25 cellular contexts compared by ENCODE assay signal in the genomic region with DNA sequence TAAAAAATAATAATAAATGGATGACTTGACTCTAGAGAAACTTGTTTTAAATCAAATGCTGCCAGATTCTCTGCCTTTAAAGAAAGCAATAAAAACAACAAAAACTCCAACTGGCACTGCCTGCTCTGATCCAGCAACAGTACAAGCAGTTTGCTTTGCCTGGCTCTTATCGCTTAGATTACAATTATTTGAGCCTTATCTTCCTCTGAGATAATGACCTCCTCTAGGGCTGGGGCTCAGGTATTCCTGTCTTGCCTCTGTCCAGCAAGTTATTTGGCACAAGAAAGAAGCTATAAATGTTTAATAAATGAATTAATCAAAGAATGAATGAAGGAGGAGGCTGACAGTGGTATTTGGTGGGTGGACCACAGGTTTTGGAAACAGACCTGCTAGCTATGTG. TPM values are rescaled to one million over a fixed set of nuclear protein-coding genes. Genes with fewer than 3 reads are reported as not detected.
DNase-seq lines count a peak whose midpoint lies in the region; ATAC-seq, FAIRE-seq and TF ChIP-seq lines count a peak whose summit lies in the region.
"Had no signal": no experiment of that assay in that cellular context is flagged by ENCODE, and none has a peak within 500 bp of the region (broad histone marks: within the 10 kb centered on the region; RNA-seq: fewer than 3 reads in every experiment).

No MANE protein-coding gene starts in this region.

- H3K4me1 Mint-ChIP-seq in GM23338, result peaks cover 49% of the 10 kb centered on the region
- H3K4me1 Mint-ChIP-seq in WTC11, result peaks cover 51% of the 10 kb centered on the region

- no peak for TF ChIP-seq POLR2A in esophagus squamous epithelium (IDR thresholded peaks at IDR 0.05)

- H3K36me3 Mint-ChIP-seq in GM23338 (ENCODE audit: low read depth), result peaks cover 18% of the 10 kb centered on the region
- peaks cover 16% of the 10 kb centered on the region for H3K36me3 Mint-ChIP-seq in WTC11

- H3K27me3 ChIP-seq in GM23338 (ENCODE audit: insufficient read depth) (no peaks in the 10 kb centered on the region), esophagus squamous epithelium (peaks cover 0 to 4% (median 0%) of the 10 kb centered on the region in 4 donors), pancreas (no peaks in the 10 kb centered on the region)
- H3K27me3 ChIP-seq: SJCRH30 had no signal

- no peak for FAIRE-seq in pancreas (lab: Jason Lieb, UNC)
- FAIRE-seq: GM19239 had no signal

- TF ChIP-seq CTCF in GM23338 (conservative IDR thresholded peaks at IDR 0.05; ENCODE audit: low read depth in 2 of 2) (no peak), WTC11 (IDR thresholded peaks at IDR 0.05) (no peak), esophagus squamous epithelium (IDR thresholded peaks at IDR 0.05) (no peak), pancreas (IDR thresholded peaks at IDR 0.05) (no peak)

- H3K4me3 ChIP-seq in GM23338 (no peak overlapping the region), esophagus squamous epithelium (no peak overlapping the region), pancreas (no peak overlapping the region)
- H3K4me3 ChIP-seq: SJCRH30 had no signal

- H3K9me2 ChIP-seq in GM23338 (ENCODE audit: insufficient read depth), result no peaks in the 10 kb centered on the region

- peaks cover 46% of the 10 kb centered on the region for H3K4me1 ChIP-seq in GM23338 (ENCODE audit: insufficient read depth)
- peaks cover 31 to 75% (median 34%) of the 10 kb centered on the region in 3 donors for H3K4me1 ChIP-seq in esophagus squamous epithelium
- H3K4me1 ChIP-seq in pancreas, result peaks cover 0 to 4% (median 3%) of the 10 kb centered on the region in 3 donors

- no peaks in the 10 kb centered on the region for H4K20me1 ChIP-seq in GM23338 (replicated peaks; ENCODE audit: insufficient read depth)

- H3F3A ChIP-seq in GM23338 (replicated peaks; ENCODE audit: low read depth), result peaks cover 13% of the 10 kb centered on the region

- ATAC-seq in GM23338, result no peak
- ATAC-seq in WTC11, result no peak
- peak in 3 of 4 donors; percentile 34 to 53 (median 52) for ATAC-seq in pancreas
- no peak for ATAC-seq in GM21576 (IDR thresholded peaks at IDR 0.05; ENCODE audit: unreplicated experiment)
- ATAC-seq in activated CD4-positive, CD25-positive, alpha-beta regulatory T cell treated with anti-CD3 and anti-CD28 coated beads, Interleukin-2, amount 50 U/mL, for 24 hours, result no peak
- ATAC-seq: Panc1 had no signal

- 94 to 95% methylated on average over 1 of the region's 1 CpG for WGBS in esophagus squamous epithelium, 2 donors
- WGBS in pancreas, 2 donors, result 13% methylated on average over 1 of the region's 1 CpG

- POLR2A ChIA-PET in WTC11 (lab: Charles Lee), result no interaction called here

- H3K4me2 ChIP-seq in GM23338, result no peak overlapping the region

- H3K27ac ChIP-seq in GM23338 (ENCODE audit: low read depth) (no peak overlapping the region; the same call in 1 of the 2 replicates), esophagus squamous epithelium (peak overlapping the region in 3 of 4 donors; percentile 79 to 96 (median 86)), pancreas (no peak overlapping the region)
- H3K27ac ChIP-seq: C4-2B, SJCRH30 had no signal

- peaks cover 35% of the 10 kb centered on the region for H3K79me2 ChIP-seq in GM23338 (replicated peaks; ENCODE audit: insufficient read depth)

- no peak overlapping the region for H2AFZ ChIP-seq in GM23338

- H3K27ac Mint-ChIP-seq in GM23338 (peak overlapping the region; percentile 88; the same call in 1 of the 2 replicates), WTC11 (peak overlapping the region; percentile 38; the same call in 1 of the 2 replicates)
- H3K27ac Mint-ChIP-seq: HFFc6 had no signal

- CTCF ChIA-PET in WTC11 (lab: Charles Lee), result interaction anchor here (1.3 kb wide), 1 partner anchor 108 kb away, joined by 5 read pairs; no protein-coding TSS in a partner anchor

- H3K9me3 Mint-ChIP-seq in GM23338, result no peaks in the 10 kb centered on the region; the same call in 2 of the 3 replicates
- H3K9me3 Mint-ChIP-seq in WTC11, result no peaks in the 10 kb centered on the region
- H3K9me3 Mint-ChIP-seq: HFFc6 had no signal

- H3K9me3 ChIP-seq in esophagus squamous epithelium (no peaks in the 10 kb centered on the region), pancreas (no peaks in the 10 kb centered on the region)
- H3K9me3 ChIP-seq: SJCRH30 had no signal

- H3K27me3 Mint-ChIP-seq in GM23338 (ENCODE audit: insufficient read depth, low read depth, poor library complexity) (peaks cover 19% of the 10 kb centered on the region), WTC11 (ENCODE audit: low read depth) (no peaks in the 10 kb centered on the region)

- H3K36me3 ChIP-seq in GM23338 (ENCODE audit: insufficient read depth) (no peaks in the 10 kb centered on the region), esophagus squamous epithelium (no peaks in the 10 kb centered on the region), pancreas (no peaks in the 10 kb centered on the region)
- H3K36me3 ChIP-seq: SJCRH30 had no signal

- intact Hi-C loops in esophagus squamous epithelium (cut with DNase I), result no loop called here
- intact Hi-C loops in pancreas (cut with DNase I), result no loop called here

- no peak overlapping the region for H3K4me3 Mint-ChIP-seq in GM23338
- H3K4me3 Mint-ChIP-seq in WTC11, result no peak overlapping the region
- H3K4me3 Mint-ChIP-seq: HFFc6 had no signal

- no peak for DNase-seq in GM23338 (ENCODE audit: low spot score)
- no peak for DNase-seq in WTC11 (ENCODE audit: low spot score)
- DNase-seq in esophagus squamous epithelium (lab: John Stamatoyannopoulos, UW), result no peak
- no peak for DNase-seq in pancreas
- DNase-seq in stimulated activated CD4-positive, alpha-beta T cell treated with anti-CD3 and anti-CD28 coated beads, Interleukin-1b, Interleukin-23, amount 100 ng/mL, for 48 hours, result no peak
- no peak for DNase-seq in T-helper 9 cell
- DNase-seq: 8988T; EL; GF-D8; HFFc6; KG1; NCI-H1105; NCI-H146; NCI-H2029 treated with DMSO at 0.1 percent for 48 hours; NCI-H2171; NCI-H345; NCI-H524; NCI-H774; NK-92 treated with Interleukin-12 subunit alpha and Interleukin-12 subunit beta, amount 100 ng/mL, for 24 hours; SJCRH30 had no signal

TF ChIP-seq in GM23338, 12 proteins besides CTCF, POLR2A, EP300 and RAD21 (continues in another document):
- no peak for TF ChIP-seq ZNF331 (CRISPR knock-in tag; IDR thresholded peaks at IDR 0.05; ENCODE audit: low read depth)
- TF ChIP-seq STAT1 (IDR thresholded peaks at IDR 0.05; ENCODE audit: unreplicated experiment), result no peak
- no peak for TF ChIP-seq NANOG (IDR thresholded peaks at IDR 0.05; ENCODE audit: borderline replicate concordance)
- no peak for TF ChIP-seq ZNF114 (CRISPR knock-in tag; IDR thresholded peaks at IDR 0.05)

TF ChIP-seq in WTC11, 78 proteins besides CTCF, POLR2A, EP300 and RAD21 (continues in another document):
- TF ChIP-seq TEAD1 (CRISPR knock-in tag; IDR thresholded peaks at IDR 0.05), result no peak
- TF ChIP-seq, protein P1, sequence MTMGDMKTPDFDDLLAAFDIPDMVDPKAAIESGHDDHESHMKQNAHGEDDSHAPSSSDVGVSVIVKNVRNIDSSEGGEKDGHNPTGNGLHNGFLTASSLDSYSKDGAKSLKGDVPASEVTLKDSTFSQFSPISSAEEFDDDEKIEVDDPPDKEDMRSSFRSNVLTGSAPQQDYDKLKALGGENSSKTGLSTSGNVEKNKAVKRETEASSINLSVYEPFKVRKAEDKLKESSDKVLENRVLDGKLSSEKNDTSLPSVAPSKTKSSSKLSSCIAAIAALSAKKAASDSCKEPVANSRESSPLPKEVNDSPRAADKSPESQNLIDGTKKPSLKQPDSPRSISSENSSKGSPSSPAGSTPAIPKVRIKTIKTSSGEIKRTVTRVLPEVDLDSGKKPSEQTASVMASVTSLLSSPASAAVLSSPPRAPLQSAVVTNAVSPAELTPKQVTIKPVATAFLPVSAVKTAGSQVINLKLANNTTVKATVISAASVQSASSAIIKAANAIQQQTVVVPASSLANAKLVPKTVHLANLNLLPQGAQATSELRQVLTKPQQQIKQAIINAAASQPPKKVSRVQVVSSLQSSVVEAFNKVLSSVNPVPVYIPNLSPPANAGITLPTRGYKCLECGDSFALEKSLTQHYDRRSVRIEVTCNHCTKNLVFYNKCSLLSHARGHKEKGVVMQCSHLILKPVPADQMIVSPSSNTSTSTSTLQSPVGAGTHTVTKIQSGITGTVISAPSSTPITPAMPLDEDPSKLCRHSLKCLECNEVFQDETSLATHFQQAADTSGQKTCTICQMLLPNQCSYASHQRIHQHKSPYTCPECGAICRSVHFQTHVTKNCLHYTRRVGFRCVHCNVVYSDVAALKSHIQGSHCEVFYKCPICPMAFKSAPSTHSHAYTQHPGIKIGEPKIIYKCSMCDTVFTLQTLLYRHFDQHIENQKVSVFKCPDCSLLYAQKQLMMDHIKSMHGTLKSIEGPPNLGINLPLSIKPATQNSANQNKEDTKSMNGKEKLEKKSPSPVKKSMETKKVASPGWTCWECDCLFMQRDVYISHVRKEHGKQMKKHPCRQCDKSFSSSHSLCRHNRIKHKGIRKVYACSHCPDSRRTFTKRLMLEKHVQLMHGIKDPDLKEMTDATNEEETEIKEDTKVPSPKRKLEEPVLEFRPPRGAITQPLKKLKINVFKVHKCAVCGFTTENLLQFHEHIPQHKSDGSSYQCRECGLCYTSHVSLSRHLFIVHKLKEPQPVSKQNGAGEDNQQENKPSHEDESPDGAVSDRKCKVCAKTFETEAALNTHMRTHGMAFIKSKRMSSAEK (CRISPR knock-in tag; IDR thresholded peaks at IDR 0.05; ENCODE audit: borderline replicate concordance), result no peak
- TF ChIP-seq, protein P2, sequence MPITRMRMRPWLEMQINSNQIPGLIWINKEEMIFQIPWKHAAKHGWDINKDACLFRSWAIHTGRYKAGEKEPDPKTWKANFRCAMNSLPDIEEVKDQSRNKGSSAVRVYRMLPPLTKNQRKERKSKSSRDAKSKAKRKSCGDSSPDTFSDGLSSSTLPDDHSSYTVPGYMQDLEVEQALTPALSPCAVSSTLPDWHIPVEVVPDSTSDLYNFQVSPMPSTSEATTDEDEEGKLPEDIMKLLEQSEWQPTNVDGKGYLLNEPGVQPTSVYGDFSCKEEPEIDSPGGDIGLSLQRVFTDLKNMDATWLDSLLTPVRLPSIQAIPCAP (CRISPR knock-in tag; IDR thresholded peaks at IDR 0.05), result no peak
- no peak for TF ChIP-seq ZNF396 (CRISPR knock-in tag; IDR thresholded peaks at IDR 0.05; ENCODE audit: borderline replicate concordance)
- no peak for TF ChIP-seq ESRRA (CRISPR knock-in tag; IDR thresholded peaks at IDR 0.05; ENCODE audit: borderline replicate concordance)
- TF ChIP-seq FOXJ3 (CRISPR knock-in tag; IDR thresholded peaks at IDR 0.05; ENCODE audit: borderline replicate concordance), result no peak
- TF ChIP-seq RELA (CRISPR knock-in tag; IDR thresholded peaks at IDR 0.05; ENCODE audit: borderline replicate concordance), result no peak
- no peak for TF ChIP-seq FOXP1 (CRISPR knock-in tag; IDR thresholded peaks at IDR 0.05; ENCODE audit: borderline replicate concordance)
- TF ChIP-seq ZNF138 (CRISPR knock-in tag; conservative IDR thresholded peaks at IDR 0.05), result no peak
- TF ChIP-seq RORB (CRISPR knock-in tag; IDR thresholded peaks at IDR 0.05), result no peak

RNA-seq across cellular contexts. Expression of a gene that starts 6.7 kb away (rescaled TPM):
- 305 and 479 TPM in 2 replicates for total RNA-seq in GM23338 (2014; rRNA removed; shearing (Covaris generic))
- 63.9 and 66.1 TPM in 2 replicates for polyA plus RNA-seq in GM23338 (2016; fragmentation: Nextera tagmentation; extraction: Ambion mirVana)
- 215 to 415 TPM (median 396 TPM) in 3 replicates for total RNA-seq in WTC11 (2021)
- 100 to 1,000 TPM; 238 to 883 (median 448) TPM for total RNA-seq in esophagus squamous epithelium
- total RNA-seq in pancreas, result 10 to 100 TPM in 1 of 6 donors, 1 to 10 TPM in 5; 1.6 to 10.9 (median 6.8) TPM
- polyA plus RNA-seq in pancreas, result 1 to 10 TPM; 3.0 to 9.2 TPM

Comparison
In these comparisons a context has a peak if more than half of its experiments do, and no peak if none do; other contexts are left out.
1. ATAC-seq: peak in pancreas (3 of 4); none in GM23338 (single experiment), WTC11 (single experiment), GM21576 (single experiment) and activated CD4-positive, CD25-positive, alpha-beta regulatory T cell treated with anti-CD3 and anti-CD28 coated beads, Interleukin-2, amount 50 U/mL, for 24 hours (0 of 2).
2. H3K27ac ChIP-seq: peak in esophagus squamous epithelium (3 of 4); none in GM23338 (single experiment) and pancreas (0 of 4).
3. RNA of a gene that starts 6.7 kb away (total RNA-seq): 238 to 883 TPM in esophagus squamous epithelium, 305 to 479 TPM in GM23338 and 215 to 415 TPM in WTC11; 1.6 to 10.9 TPM in pancreas; every median in the first group is over 10 times any median in the second.